Comparison of ENCODE assay signal across 1 cellular context in the genomic region with DNA sequence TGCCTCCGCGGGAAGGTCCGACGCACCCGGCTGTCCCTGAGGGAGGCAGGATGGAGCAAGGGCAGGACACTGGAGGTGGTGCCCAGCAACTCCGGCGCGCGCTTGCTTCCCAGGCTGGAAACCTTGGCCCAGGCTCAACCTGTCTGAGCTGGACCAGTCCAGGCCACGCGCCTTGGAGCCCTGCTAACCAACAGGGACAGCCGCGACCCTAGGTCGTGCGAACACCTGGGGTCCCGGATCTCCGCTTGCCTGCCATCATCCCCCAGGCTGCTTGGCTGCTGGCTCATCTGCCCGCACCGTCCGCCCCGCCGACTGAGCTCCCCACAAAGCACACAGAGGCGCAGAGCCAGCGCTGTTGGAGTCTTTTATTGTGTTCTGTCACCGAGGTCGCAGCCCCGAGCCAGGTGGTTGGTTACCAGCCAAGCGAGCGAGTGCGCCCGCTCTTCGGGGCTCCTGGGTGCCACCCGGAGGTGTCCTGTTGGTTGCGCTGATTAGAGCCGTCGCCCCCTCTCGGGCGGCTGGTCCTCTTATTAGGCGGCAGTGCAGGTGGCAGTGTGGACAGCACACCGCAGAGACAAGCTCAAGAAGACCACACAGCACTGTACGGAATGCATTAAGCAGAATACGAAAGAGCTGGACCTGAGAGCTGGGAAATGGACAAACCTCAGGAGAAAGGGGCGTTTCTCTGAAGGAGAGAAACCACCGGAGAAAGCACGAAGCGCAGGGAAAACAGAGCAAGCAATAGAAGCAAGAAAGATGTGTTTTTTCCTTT.
TF ChIP-seq lines count a peak whose summit lies in the region.

No MANE protein-coding gene starts in this region.

TF ChIP-seq in H1, 55 proteins besides CTCF, POLR2A, EP300 and RAD21:
- TF ChIP-seq HDAC2 (IDR thresholded peaks at IDR 0.05; ENCODE audit: borderline replicate concordance in 1 of 2, low read depth in 2 of 2, low read length in 2 of 2) (no peak), SAP30 (IDR thresholded peaks at IDR 0.05; ENCODE audit: insufficient read depth, insufficient replicate concordance, low read length) (no peak), YY1 (IDR thresholded peaks at IDR 0.05; ENCODE audit: low read depth, low read length) (0 out of 2 replicates have a peak, but pooled peaks have one; percentile 20), TAF7 (optimal IDR thresholded peaks at IDR 0.05; ENCODE audit: borderline replicate concordance, low read depth, low read length) (no peak), KDM4A (IDR thresholded peaks at IDR 0.05; ENCODE audit: low read depth, low read length, severe bottlenecking) (peak; percentile 96), POU5F1 (IDR thresholded peaks at IDR 0.05; ENCODE audit: low read depth, low read length) (no peak), ASH2L (IDR thresholded peaks at IDR 0.05; ENCODE audit: low read length) (peak; percentile 42), EZH2 (IDR thresholded peaks at IDR 0.05; ENCODE audit: low read depth, low read length, severe bottlenecking) (peak; percentile 89), SUZ12 (IDR thresholded peaks at IDR 0.05; ENCODE audit: low read length) (peak; percentile 89), CTBP2 (IDR thresholded peaks at IDR 0.05; ENCODE audit: borderline replicate concordance, insufficient read depth, insufficient read length, low read length) (peak; percentile 47)
- TF ChIP-seq, protein P1, sequence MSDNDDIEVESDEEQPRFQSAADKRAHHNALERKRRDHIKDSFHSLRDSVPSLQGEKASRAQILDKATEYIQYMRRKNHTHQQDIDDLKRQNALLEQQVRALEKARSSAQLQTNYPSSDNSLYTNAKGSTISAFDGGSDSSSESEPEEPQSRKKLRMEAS (IDR thresholded peaks at IDR 0.05) = peak; percentile 52
